Comparison of ENCODE assay signal across 40 cellular contexts in the genomic region with DNA sequence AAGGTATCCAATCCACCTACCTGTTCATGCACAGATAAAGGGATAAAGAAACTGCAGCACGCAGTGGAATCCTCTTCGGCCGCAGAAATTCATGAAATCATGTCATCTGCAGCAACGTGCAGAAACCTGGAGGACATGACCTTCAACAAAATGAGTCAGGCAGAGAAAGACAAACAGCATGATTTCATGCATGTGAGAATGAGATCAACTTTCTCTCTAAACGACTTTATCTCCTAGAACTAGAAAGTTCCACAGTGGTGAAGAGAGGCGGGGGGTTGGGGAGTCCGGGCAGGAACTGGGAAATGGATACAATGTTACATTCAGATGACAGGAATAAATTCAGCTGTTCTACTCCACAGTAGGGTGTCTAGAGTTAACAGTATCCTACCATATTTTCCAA. TPM values are rescaled to one million over a fixed set of nuclear protein-coding genes. Genes with fewer than 3 reads are reported as not detected.
DNase-seq lines count a peak whose midpoint lies in the region; ATAC-seq, FAIRE-seq and TF ChIP-seq lines count a peak whose summit lies in the region.
"Had no signal": no experiment of that assay in that cellular context is flagged by ENCODE, and none has a peak within 500 bp of the region (broad histone marks: within the 10 kb centered on the region; RNA-seq: fewer than 3 reads in every experiment).

No MANE protein-coding gene starts in this region.

- H3K9me3 ChIP-seq in astrocyte (ENCODE audit: insufficient read depth, low read depth, low read length) (no peaks in the 10 kb centered on the region), parathyroid adenoma (ENCODE audit: control insufficient read depth, low read length) (no peaks in the 10 kb centered on the region)
- H3K9me3 ChIP-seq: left ventricle myocardium inferior, prostate gland, right lobe of liver, SK-N-SH, thoracic aorta had no signal

- H3K27me3 Mint-ChIP-seq in activated CD4-positive, alpha-beta T cell treated with anti-CD3 and anti-CD28 coated beads for 36 hours, result no peaks in the 10 kb centered on the region
- no peaks in the 10 kb centered on the region for H3K27me3 Mint-ChIP-seq in astrocyte (ENCODE audit: low read depth, unreplicated experiment)
- H3K27me3 Mint-ChIP-seq: activated naive CD4-positive, alpha-beta T cell treated with anti-CD3 and anti-CD28 coated beads, Interleukin-2, amount 10 ng/mL, durations not matched to agents 7 days and 5 days; stimulated activated naive CD8-positive, alpha-beta T cell treated with anti-CD3 and anti-CD28 coated beads, Interleukin-15, Interleukin-2, amounts not matched to agents 100 ng/mL and 50 ng/mL, for 24 hours had no signal

- FAIRE-seq in astrocyte (lab: Jason Lieb, UNC), result no peak

- no peaks in the 10 kb centered on the region for H3K27me3 ChIP-seq in astrocyte (ENCODE audit: insufficient read depth, low read length)
- H3K27me3 ChIP-seq in parathyroid adenoma (ENCODE audit: control insufficient read depth, insufficient read depth, low read length), result no peaks in the 10 kb centered on the region
- H3K27me3 ChIP-seq: right lobe of liver had no signal

- H3K4me1 ChIP-seq in astrocyte (ENCODE audit: insufficient read depth, low read length) (peaks cover 19% of the 10 kb centered on the region), parathyroid adenoma (peaks cover 24% of the 10 kb centered on the region)
- H3K4me1 ChIP-seq: prostate gland, right lobe of liver had no signal

- H3K27ac Mint-ChIP-seq in activated CD4-positive, alpha-beta T cell treated with anti-CD3 and anti-CD28 coated beads for 36 hours, result no peak overlapping the region
- no peak overlapping the region for H3K27ac Mint-ChIP-seq in astrocyte (ENCODE audit: unreplicated experiment)
- H3K27ac Mint-ChIP-seq: activated naive CD4-positive, alpha-beta T cell treated with anti-CD3 and anti-CD28 coated beads, Interleukin-2, amount 10 ng/mL, durations not matched to agents 7 days and 5 days; stimulated activated naive CD8-positive, alpha-beta T cell treated with anti-CD3 and anti-CD28 coated beads, Interleukin-15, Interleukin-2, amounts not matched to agents 100 ng/mL and 50 ng/mL, for 24 hours had no signal

- peak; percentile 22 for DNase-seq in activated CD4-positive, alpha-beta T cell treated with anti-CD3 and anti-CD28 coated beads for 36 hours
- no peak for DNase-seq in activated CD4-positive, alpha-beta T cell treated with anti-CD3 and anti-CD28 coated beads for 1 hour
- DNase-seq in astrocyte (ENCODE audit: low read depth) (peak; percentile 13), fibroblast of pulmonary artery (ENCODE audit: low read depth) (peak; percentile 35), hypothalamus (lab: John Stamatoyannopoulos, UW) (no peak)
- DNase-seq in activated CD8-positive, alpha-beta memory T cell treated with anti-CD3 and anti-CD28 coated beads, Interleukin-2, amount 50 U/mL, for 4 hours, result no peak
- DNase-seq: activated CD4-positive, CD25-positive, alpha-beta regulatory T cell treated with anti-CD3 and anti-CD28 coated beads, Interleukin-2, amount 50 U/mL, for 72 hours; activated CD8-positive, alpha-beta memory T cell treated with anti-CD3 and anti-CD28 coated beads for 24 hours; activated naive CD4-positive, alpha-beta T cell treated with anti-CD3 and anti-CD28 coated beads, Interleukin-2, amount 10 ng/mL, durations not matched to agents 7 days and 5 days; activated T-cell treated with anti-CD3 and anti-CD28 coated beads, Interleukin-2, amount 50 U/mL, for 4 hours; amygdala; cortex of kidney; effector memory CD4-positive, alpha-beta T cell; erythroblast; glutamatergic neuron; GOT3; islet precursor cell; KBM-7; left ventricle myocardium inferior; mesendoderm; NCI-H1105; NCI-H1930; NCI-H524 treated with DMSO at 0.1 percent for 48 hours; PC-9; right lobe of liver; SK-N-SH; stimulated activated CD8-positive, alpha-beta memory T cell treated with anti-CD3 and anti-CD28 coated beads, Interleukin-4, amount 100 ng/mL, for 48 hours had no signal

- H3K27ac ChIP-seq in astrocyte (ENCODE audit: low read depth, low read length), result no peak overlapping the region
- peak overlapping the region; percentile 72 for H3K27ac ChIP-seq in parathyroid adenoma
- H3K27ac ChIP-seq: left ventricle myocardium inferior, PC-9, prostate gland, right lobe of liver, thoracic aorta had no signal

- peaks cover 75% of the 10 kb centered on the region for H3K36me3 Mint-ChIP-seq in activated CD4-positive, alpha-beta T cell treated with anti-CD3 and anti-CD28 coated beads for 36 hours (ENCODE audit: low read depth)
- H3K36me3 Mint-ChIP-seq in astrocyte (ENCODE audit: low read depth, unreplicated experiment), result peaks cover 37% of the 10 kb centered on the region

- H3K4me3 ChIP-seq in astrocyte (ENCODE audit: insufficient read depth, low read depth, low read length) (no peak overlapping the region), fibroblast of pulmonary artery (replicated peaks; ENCODE audit: low read depth, low read length) (no peak overlapping the region), parathyroid adenoma (ENCODE audit: low read depth, low read length) (peak overlapping the region; percentile 11)
- H3K4me3 ChIP-seq: left ventricle myocardium inferior, PC-9, prostate gland, right lobe of liver, thoracic aorta had no signal

- H3K9ac ChIP-seq in astrocyte (ENCODE audit: low read length) (no peak overlapping the region), parathyroid adenoma (no peak overlapping the region)
- H3K9ac ChIP-seq: SK-N-SH had no signal

- no peak for TF ChIP-seq CTCF in astrocyte (IDR thresholded peaks at IDR 0.05; ENCODE audit: insufficient read depth, low read depth, low read length)
- TF ChIP-seq CTCF in fibroblast of pulmonary artery (IDR thresholded peaks at IDR 0.05; ENCODE audit: low read length, missing control alignments), result no peak
- no peak for TF ChIP-seq CTCF in parathyroid adenoma (IDR thresholded peaks at IDR 0.05)

- no peak for ATAC-seq in activated CD4-positive, alpha-beta T cell treated with anti-CD3 and anti-CD28 coated beads for 36 hours
- no peak for ATAC-seq in HG02610 (IDR thresholded peaks at IDR 0.05; ENCODE audit: unreplicated experiment)
- ATAC-seq: activated T-cell treated with anti-CD3 and anti-CD28 coated beads, Interleukin-2, amount 50 U/mL, for 4 hours; Right ventricle myocardium inferior had no signal

- peaks cover 57% of the 10 kb centered on the region for H4K20me1 ChIP-seq in astrocyte (ENCODE audit: insufficient read depth, low read length)

- H3K4me1 Mint-ChIP-seq in activated CD4-positive, alpha-beta T cell treated with anti-CD3 and anti-CD28 coated beads for 36 hours, result peaks cover 79% of the 10 kb centered on the region
- peaks cover 8% of the 10 kb centered on the region for H3K4me1 Mint-ChIP-seq in astrocyte (ENCODE audit: low read depth, unreplicated experiment)

- H3K36me3 ChIP-seq in astrocyte (ENCODE audit: insufficient read depth, low read length), result peaks cover 18% of the 10 kb centered on the region
- H3K36me3 ChIP-seq in parathyroid adenoma (ENCODE audit: control insufficient read depth, insufficient read depth, low read length), result no peaks in the 10 kb centered on the region
- H3K36me3 ChIP-seq: thoracic aorta had no signal

- no peak overlapping the region for H2AFZ ChIP-seq in astrocyte (ENCODE audit: low read depth, low read length)
- H2AFZ ChIP-seq in parathyroid adenoma, result no peak overlapping the region
- H2AFZ ChIP-seq: PC-9 had no signal

- H3K4me3 Mint-ChIP-seq in activated CD4-positive, alpha-beta T cell treated with anti-CD3 and anti-CD28 coated beads for 36 hours, result no peak overlapping the region
- no peak overlapping the region for H3K4me3 Mint-ChIP-seq in astrocyte (ENCODE audit: unreplicated experiment)
- H3K4me3 Mint-ChIP-seq: activated naive CD4-positive, alpha-beta T cell treated with anti-CD3 and anti-CD28 coated beads, Interleukin-2, amount 10 ng/mL, durations not matched to agents 7 days and 5 days; activated T-cell treated with anti-CD3 and anti-CD28 coated beads, Interleukin-2, amount 50 U/mL, for 4 hours; CD14-positive monocyte; neural crest cell; stimulated activated naive CD8-positive, alpha-beta T cell treated with anti-CD3 and anti-CD28 coated beads, Interleukin-15, Interleukin-2, amounts not matched to agents 100 ng/mL and 50 ng/mL, for 24 hours had no signal

- POLR2A ChIA-PET in activated CD4-positive, alpha-beta T cell treated with anti-CD3 and anti-CD28 coated beads for 36 hours (lab: Charles Lee), result no interaction called here

- H3K4me2 ChIP-seq in astrocyte (ENCODE audit: low read length) (peak overlapping the region; percentile 23), parathyroid adenoma (ENCODE audit: low read length) (peak overlapping the region; percentile 40)
- H3K4me2 ChIP-seq: PC-9, SK-N-SH had no signal

- intact Hi-C loops in activated CD4-positive, alpha-beta T cell treated with anti-CD3 and anti-CD28 coated beads for 36 hours (cut with DNase I, micrococcal nuclease), result no loop called here

- CTCF ChIA-PET in activated CD4-positive, alpha-beta T cell treated with anti-CD3 and anti-CD28 coated beads for 36 hours (lab: Charles Lee), result no interaction called here

- H3K79me2 ChIP-seq in astrocyte (ENCODE audit: insufficient read depth, low read length) (peaks cover 17% of the 10 kb centered on the region), parathyroid adenoma (peaks cover 8% of the 10 kb centered on the region)

- H3K9me3 Mint-ChIP-seq in activated CD4-positive, alpha-beta T cell treated with anti-CD3 and anti-CD28 coated beads for 36 hours (ENCODE audit: low read depth), result no peaks in the 10 kb centered on the region
- H3K9me3 Mint-ChIP-seq in astrocyte (ENCODE audit: unreplicated experiment), result no peaks in the 10 kb centered on the region
- H3K9me3 Mint-ChIP-seq: activated T-cell treated with anti-CD3 and anti-CD28 coated beads, Interleukin-2, amount 50 U/mL, for 4 hours; CD14-positive monocyte; neural crest cell; stimulated activated naive CD8-positive, alpha-beta T cell treated with anti-CD3 and anti-CD28 coated beads, Interleukin-15, Interleukin-2, amounts not matched to agents 100 ng/mL and 50 ng/mL, for 24 hours had no signal

RNA-seq across cellular contexts. Expression of a gene that starts 9.9 kb away (rescaled TPM):
- total RNA-seq in activated CD4-positive, alpha-beta T cell treated with anti-CD3 and anti-CD28 coated beads for 36 hours, result 10 to 100 TPM; 13.5 to 14.6 TPM
- total RNA-seq in astrocyte, result not detected in 2 replicates
- total RNA-seq: A172, HT-29, left ventricle myocardium inferior, M059J, neural crest cell, PC-9, right lobe of liver, Right ventricle myocardium inferior, thoracic aorta, urinary bladder had no signal

RNA-seq across cellular contexts. Expression of a gene that starts 50.2 kb away (rescaled TPM):
- 1 to 10 TPM; 1.6 to 1.7 TPM for total RNA-seq in activated CD4-positive, alpha-beta T cell treated with anti-CD3 and anti-CD28 coated beads for 36 hours
- 8.8 and 10.3 TPM in 2 replicates for total RNA-seq in astrocyte

RNA-seq across cellular contexts. Expression of a gene that starts 53.5 kb away (rescaled TPM):
- total RNA-seq in activated CD4-positive, alpha-beta T cell treated with anti-CD3 and anti-CD28 coated beads for 36 hours, result under 1 TPM in 1 of 2 experiments, not detected in 1; 0.80 TPM
- 0.50 TPM in 1 of 2 replicates, not detected in the other for total RNA-seq in astrocyte
- total RNA-seq: A172; activated T-cell treated with anti-CD3 and anti-CD28 coated beads, Interleukin-2, amount 50 U/mL, for 4 hours; HT-29; M059J; neural crest cell; prostate gland; T-helper 2 cell treated with Interferon-gamma antibody and Interleukin-4, amounts not matched to agents 100 ng/mL and 5 ng/mL, for 36 hours; thoracic aorta; urinary bladder had no signal

Comparison
In these comparisons a context has a peak if more than half of its experiments do, and no peak if none do; other contexts are left out.
1. DNase-seq: peak in activated CD4-positive, alpha-beta T cell treated with anti-CD3 and anti-CD28 coated beads for 36 hours (single experiment), astrocyte (single experiment) and fibroblast of pulmonary artery (single experiment); none in activated CD4-positive, alpha-beta T cell treated with anti-CD3 and anti-CD28 coated beads for 1 hour (single experiment), activated CD8-positive, alpha-beta memory T cell treated with anti-CD3 and anti-CD28 coated beads, Interleukin-2, amount 50 U/mL, for 4 hours (single experiment) and hypothalamus (0 of 51).
2. RNA of a gene that starts 9.9 kb away (total RNA-seq): 13.5 to 14.6 TPM in activated CD4-positive, alpha-beta T cell treated with anti-CD3 and anti-CD28 coated beads for 36 hours; not detected in astrocyte; every median in the first group is over 10 times any median in the second.